Comparison of ENCODE assay signal across 27 cellular contexts in genomic region chr4:82452026-82452425, GRCh38.
"Had no signal": no experiment of that assay in that cellular context is flagged by ENCODE, and none has a peak within 500 bp of the region (broad histone marks: within the 10 kb centered on the region; RNA-seq: fewer than 3 reads in every experiment).

No MANE protein-coding gene starts in this region.

- H3K27ac Mint-ChIP-seq: immature natural killer cell; memory B cell; natural killer cell treated with Interleukin-12 subunit alpha and Interleukin-12 subunit beta and Interleukin-15 and Interleukin-18, amount 100 ng/mL, for 72 hours; progenitor cell of endocrine pancreas; stimulated activated memory B cell treated with anti-CD40 and anti-IgM and Interleukin-4, amounts not matched to agents 10 μg/mL and 1 μg/mL and 100 μg/mL, for 72 hours had no signal

- ATAC-seq: left colon; left lung; mucosa of descending colon; naive thymus-derived CD4-positive, alpha-beta T cell; natural killer cell treated with Interleukin-12 subunit alpha and Interleukin-12 subunit beta and Interleukin-15 and Interleukin-18, amount 100 ng/mL, for 72 hours; right lobe of liver; stimulated activated memory B cell treated with anti-CD40 and anti-IgM and Interleukin-4, amounts not matched to agents 10 μg/mL and 1 μg/mL and 100 μg/mL, for 72 hours; stimulated activated naive CD8-positive, alpha-beta T cell treated with anti-CD3 and anti-CD28 coated beads, Interleukin-15, amount 100 ng/mL, for 72 hours had no signal

- H3K4me3 Mint-ChIP-seq: immature natural killer cell; memory B cell; naive thymus-derived CD4-positive, alpha-beta T cell; natural killer cell treated with Interleukin-12 subunit alpha and Interleukin-12 subunit beta and Interleukin-15 and Interleukin-18, amount 100 ng/mL, for 72 hours; stimulated activated memory B cell treated with anti-CD40 and anti-IgM and Interleukin-4, amounts not matched to agents 10 μg/mL and 1 μg/mL and 100 μg/mL, for 72 hours; stimulated activated naive CD8-positive, alpha-beta T cell treated with anti-CD3 and anti-CD28 coated beads, Interleukin-15, amount 100 ng/mL, for 72 hours had no signal

- H3K27me3 Mint-ChIP-seq: memory B cell; naive thymus-derived CD4-positive, alpha-beta T cell; natural killer cell treated with Interleukin-12 subunit alpha and Interleukin-12 subunit beta and Interleukin-15 and Interleukin-18, amount 100 ng/mL, for 72 hours; progenitor cell of endocrine pancreas; stimulated activated memory B cell treated with anti-CD40 and anti-IgM and Interleukin-4, amounts not matched to agents 10 μg/mL and 1 μg/mL and 100 μg/mL, for 72 hours; stimulated activated naive CD8-positive, alpha-beta T cell treated with anti-CD3 and anti-CD28 coated beads, Interleukin-15, amount 100 ng/mL, for 72 hours had no signal

- H3K9me3 ChIP-seq: left lung, mucosa of descending colon, ovary, right atrium auricular region, right lobe of liver, tibial nerve, upper lobe of left lung, vagina had no signal

- H3K36me3 ChIP-seq: ovary had no signal

- H3K4me3 ChIP-seq: left lung, lung, mucosa of descending colon, ovary, right atrium auricular region, right lobe of liver, smooth muscle cell, tibial nerve, upper lobe of left lung, vagina had no signal

- DNase-seq: hypothalamus; immature natural killer cell; kidney; left colon; left lung; midbrain; mucosa of descending colon; naive thymus-derived CD4-positive, alpha-beta T cell; ovary; right lobe of liver; stimulated activated CD4-positive, alpha-beta T cell treated with anti-CD3 and anti-CD28 coated beads, Interleukin-1b, Interleukin-23, amount 100 ng/mL, for 48 hours; stimulated activated CD4-positive, alpha-beta T cell treated with anti-CD3 and anti-CD28 coated beads, Interleukin-2, amount 100 ng/mL, for 48 hours; stimulated activated CD4-positive, alpha-beta T cell treated with anti-CD3 and anti-CD28 coated beads, Interleukin-4, amount 100 ng/mL, for 4 hours; stimulated activated CD8-positive, alpha-beta memory T cell treated with anti-CD3 and anti-CD28 coated beads, Interleukin-4, amount 100 ng/mL, for 48 hours; stimulated activated naive CD4-positive, alpha-beta T cell treated with Interleukin-2 at 50 U/mL for 16 hours; stimulated activated naive CD8-positive, alpha-beta T cell treated with anti-CD3 and anti-CD28 coated beads, Interleukin-15, amount 100 ng/mL, for 72 hours; substantia nigra; upper lobe of left lung had no signal

- H3K9me3 Mint-ChIP-seq: immature natural killer cell; memory B cell; naive thymus-derived CD4-positive, alpha-beta T cell; natural killer cell treated with Interleukin-12 subunit alpha and Interleukin-12 subunit beta and Interleukin-15 and Interleukin-18, amount 100 ng/mL, for 72 hours; stimulated activated memory B cell treated with anti-CD40 and anti-IgM and Interleukin-4, amounts not matched to agents 10 μg/mL and 1 μg/mL and 100 μg/mL, for 72 hours; stimulated activated naive CD8-positive, alpha-beta T cell treated with anti-CD3 and anti-CD28 coated beads, Interleukin-15, amount 100 ng/mL, for 72 hours had no signal

- H3K27ac ChIP-seq: left lung, ovary, right atrium auricular region, right lobe of liver, tibial nerve, upper lobe of left lung, vagina had no signal

- H3K4me2 ChIP-seq: smooth muscle cell had no signal

- H3K27me3 ChIP-seq: left lung, ovary, right atrium auricular region, right lobe of liver, tibial nerve, upper lobe of left lung, vagina had no signal

- H3K4me1 ChIP-seq: left lung, right atrium auricular region, right lobe of liver, tibial nerve, upper lobe of left lung, vagina had no signal

- H3K4me1 Mint-ChIP-seq: stimulated activated memory B cell treated with anti-CD40 and anti-IgM and Interleukin-4, amounts not matched to agents 10 μg/mL and 1 μg/mL and 100 μg/mL, for 72 hours had no signal
